9 cellular contexts compared by ENCODE assay signal in genomic region chr2:172095905-172096660, GRCh38. TPM values are rescaled to one million over a fixed set of nuclear protein-coding genes. Genes with fewer than 3 reads are reported as not detected.
DNase-seq lines count a peak whose midpoint lies in the region; ATAC-seq and TF ChIP-seq lines count a peak whose summit lies in the region.
"Had no signal": no experiment of that assay in that cellular context is flagged by ENCODE, and none has a peak within 500 bp of the region (broad histone marks: within the 10 kb centered on the region; RNA-seq: fewer than 3 reads in every experiment).

No MANE protein-coding gene starts in this region.

- DNase-seq in AG10803 (ENCODE audit: low read depth), result no peak
- DNase-seq in H7, result peak; percentile 85
- no peak for DNase-seq in activated CD8-positive, alpha-beta T cell treated with anti-CD3 and anti-CD28 coated beads for 36 hours
- peak; percentile 20 for DNase-seq in iPS-NIHi7 (ENCODE audit: extremely low spot score)
- no peak for DNase-seq in middle frontal gyrus (ENCODE audit: extremely low spot score, low spot score)
- no peak for DNase-seq in amygdala (lab: John Stamatoyannopoulos, UW)
- DNase-seq in COLO829 (ENCODE audit: low spot score), result no peak
- DNase-seq in cerebellar nuclear complex (lab: John Stamatoyannopoulos, UW), result no peak

- no peaks in the 10 kb centered on the region for H3K9me3 Mint-ChIP-seq in activated CD8-positive, alpha-beta T cell treated with anti-CD3 and anti-CD28 coated beads for 36 hours

- ATAC-seq in activated CD8-positive, alpha-beta T cell treated with anti-CD3 and anti-CD28 coated beads for 36 hours, result no peak

- peaks cover 71% of the 10 kb centered on the region for H3K27me3 Mint-ChIP-seq in activated CD8-positive, alpha-beta T cell treated with anti-CD3 and anti-CD28 coated beads for 36 hours

- no peaks in the 10 kb centered on the region for H3K36me3 Mint-ChIP-seq in activated CD8-positive, alpha-beta T cell treated with anti-CD3 and anti-CD28 coated beads for 36 hours (ENCODE audit: low read depth)

- H3K27me3 ChIP-seq in H7 (ENCODE audit: control insufficient read depth, insufficient read depth, low read length), result peaks cover 99% of the 10 kb centered on the region

- no peaks in the 10 kb centered on the region for H3K36me3 ChIP-seq in H7 (replicated peaks; ENCODE audit: control insufficient read depth, insufficient read depth, low read length)

- peak; percentile 39 for TF ChIP-seq CTCF in AG10803 (conservative IDR thresholded peaks at IDR 0.05; ENCODE audit: low read length)
- peak; percentile 18 for TF ChIP-seq CTCF in activated CD8-positive, alpha-beta T cell treated with anti-CD3 and anti-CD28 coated beads for 36 hours (IDR thresholded peaks at IDR 0.05)

- intact Hi-C loops in activated CD8-positive, alpha-beta T cell treated with anti-CD3 and anti-CD28 coated beads for 36 hours (cut with micrococcal nuclease), result no loop called here

- peak overlapping the region; percentile 76 for H3K4me3 ChIP-seq in AG10803 (ENCODE audit: low read length)
- H3K4me3 ChIP-seq in H7 (ENCODE audit: insufficient read depth, low read depth, low read length), result peak overlapping the region; percentile 19

- POLR2A ChIA-PET in activated CD8-positive, alpha-beta T cell treated with anti-CD3 and anti-CD28 coated beads for 36 hours (lab: Charles Lee), result interaction anchor here (0.6 to 1.8 kb wide), 2 partner anchors 14 to 309 kb away, joined by 3 to 6 read pairs; no protein-coding TSS in a partner anchor

- H3K4me3 Mint-ChIP-seq in activated CD8-positive, alpha-beta T cell treated with anti-CD3 and anti-CD28 coated beads for 36 hours, result peak overlapping the region; percentile 73

- no peak overlapping the region for H3K27ac Mint-ChIP-seq in activated CD8-positive, alpha-beta T cell treated with anti-CD3 and anti-CD28 coated beads for 36 hours

- H3K4me1 Mint-ChIP-seq in activated CD8-positive, alpha-beta T cell treated with anti-CD3 and anti-CD28 coated beads for 36 hours (ENCODE audit: low read depth), result peaks cover 43% of the 10 kb centered on the region

- CTCF ChIA-PET in activated CD8-positive, alpha-beta T cell treated with anti-CD3 and anti-CD28 coated beads for 36 hours (lab: Charles Lee), result interaction anchor here (0.6 to 2.6 kb wide), 10 partner anchors 8 to 553 kb away, joined by 3 to 9 read pairs (median 6); partner anchors contain the start of gene DLX1

RNA-seq across cellular contexts. Expression of gene DLX2, which starts 6.6 kb away (rescaled TPM):
- total RNA-seq in H7 (2014; rRNA removed; shearing (Covaris generic)), result not detected in 2 replicates
- total RNA-seq in activated CD8-positive, alpha-beta T cell treated with anti-CD3 and anti-CD28 coated beads for 36 hours, result not detected

RNA-seq across cellular contexts. Expression of gene DLX1, which starts 10.8 kb away (rescaled TPM):
- total RNA-seq in H7 (2014; rRNA removed; shearing (Covaris generic)), result 0.26 TPM in 1 of 2 replicates, not detected in the other
- not detected for total RNA-seq in activated CD8-positive, alpha-beta T cell treated with anti-CD3 and anti-CD28 coated beads for 36 hours
- total RNA-seq: lung microvascular endothelial cell had no signal

Comparison
In these comparisons a context has a peak if more than half of its experiments do, and no peak if none do; other contexts are left out.
1. DNase-seq: peak in H7 (single experiment) and iPS-NIHi7 (single experiment); none in AG10803 (single experiment), activated CD8-positive, alpha-beta T cell treated with anti-CD3 and anti-CD28 coated beads for 36 hours (single experiment), middle frontal gyrus (single experiment), amygdala (0 of 56), COLO829 (single experiment) and cerebellar nuclear complex (0 of 2).